Comparison of ENCODE assay signal across 8 cellular contexts in the genomic region with DNA sequence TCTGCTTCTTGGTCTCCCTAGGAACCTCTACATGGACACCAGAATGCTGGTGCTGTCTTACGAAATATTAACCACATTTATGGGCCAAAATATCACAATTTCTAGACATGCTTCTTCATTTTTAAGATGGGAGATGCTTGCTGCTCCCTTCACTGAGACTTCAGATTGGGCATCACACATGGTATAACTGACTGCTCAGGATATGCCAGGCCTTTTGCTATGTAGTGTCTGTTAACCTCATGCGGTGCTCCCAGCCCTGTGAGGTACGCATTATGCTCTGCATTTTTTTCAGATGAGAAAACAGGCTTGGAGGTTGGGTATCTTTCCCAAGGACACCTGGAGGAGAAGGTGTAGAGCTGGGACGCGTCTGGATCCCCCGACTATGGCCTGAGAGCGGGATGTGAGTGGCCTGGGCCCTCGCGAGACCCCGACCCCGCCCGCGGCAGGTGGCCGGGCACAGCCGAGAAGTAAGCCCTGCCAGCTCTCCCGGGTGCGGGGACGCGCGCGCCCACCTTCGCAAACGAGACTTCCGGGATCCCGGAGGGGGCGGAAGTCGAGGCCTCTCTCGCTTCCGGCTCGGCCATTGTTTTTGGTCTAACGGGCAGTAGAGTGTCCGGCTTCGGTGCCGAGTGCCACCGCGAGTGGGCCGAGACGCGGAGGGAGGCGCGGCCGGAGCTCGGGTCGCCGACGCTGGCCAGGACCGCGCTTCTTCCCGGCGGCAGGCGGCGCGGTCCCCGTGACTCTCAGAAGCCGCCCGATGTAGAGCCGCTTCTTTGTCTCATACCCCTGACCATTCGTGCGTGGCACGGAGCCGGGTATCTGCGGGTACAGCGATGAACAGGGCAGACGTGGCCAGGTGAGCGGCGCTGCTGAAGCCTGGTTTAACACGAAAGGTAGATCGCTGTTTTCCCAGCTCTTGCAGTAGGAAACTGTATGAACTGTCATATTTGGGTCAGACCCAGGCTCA. TPM values are rescaled to one million over a fixed set of nuclear protein-coding genes. Genes with fewer than 3 reads are reported as not detected.
A peak's percentile ranks its signal among the peaks of the same experiment; 100 is the strongest.
DNase-seq lines count a peak whose midpoint lies in the region; ATAC-seq and TF ChIP-seq lines count a peak whose summit lies in the region.

A gene (plus strand): TSS at position 568 of the 967 bp plus-strand sequence. CDS start 1,855 bp downstream, outside the sequence.

- peaks cover 8% of the 10 kb centered on the region; the same call in 2 of the 3 replicates for H3K9me3 Mint-ChIP-seq in GM23338
- H3K9me3 Mint-ChIP-seq in activated T-cell treated with anti-CD3 and anti-CD28 coated beads, Interleukin-2, amount 50 U/mL, for 72 hours = peaks cover 10 to 13% of the 10 kb centered on the region in 2 donors

- peaks cover 28% of the 10 kb centered on the region; the same call in 1 of the 2 replicates for H3K27me3 ChIP-seq in GM23338 (ENCODE audit: insufficient read depth)
- H3K27me3 ChIP-seq in esophagus squamous epithelium = peaks cover 0 to 37% (median 0%) of the 10 kb centered on the region in 4 donors
- peaks cover 12% of the 10 kb centered on the region for H3K27me3 ChIP-seq in mucosa of stomach (ENCODE audit: control insufficient read depth, insufficient read depth, low read length)

- no peak for TF ChIP-seq CTCF in GM23338 (conservative IDR thresholded peaks at IDR 0.05; ENCODE audit: low read depth in 2 of 2)
- peak in 1 of 6 experiments; percentile 4 for TF ChIP-seq CTCF in esophagus squamous epithelium (IDR thresholded peaks at IDR 0.05)

- peak within 1 kb of the TSS; percentile 89 for H3K27ac Mint-ChIP-seq in GM23338
- peak within 1 kb of the TSS; percentile 65 for H3K27ac Mint-ChIP-seq in activated T-cell treated with anti-CD3 and anti-CD28 coated beads, Interleukin-2, amount 50 U/mL, for 72 hours

- H3K27ac ChIP-seq in GM23338 (ENCODE audit: low read depth) = no peak within 1 kb of the TSS
- H3K27ac ChIP-seq in esophagus squamous epithelium = peak within 1 kb of the TSS; percentile 37 to 80 (median 66)

- no peaks in the 10 kb centered on the region for H3F3A ChIP-seq in GM23338 (replicated peaks; ENCODE audit: low read depth)

- WGBS in esophagus squamous epithelium, 2 donors = 41 to 67% methylated on average over 3 to 5 of the region's 68 CpGs

- H3K36me3 ChIP-seq in GM23338 (ENCODE audit: insufficient read depth) (peaks cover 12% of the 10 kb centered on the region), esophagus squamous epithelium (peaks cover 0 to 19% (median 0%) of the 10 kb centered on the region in 3 donors), mucosa of stomach (ENCODE audit: control insufficient read depth, insufficient read depth, low read length) (no peaks in the 10 kb centered on the region)

- H3K4me1 ChIP-seq in GM23338 (ENCODE audit: insufficient read depth) = peaks cover 11% of the 10 kb centered on the region; the same call in 1 of the 2 replicates
- peaks cover 4 to 17% (median 6%) of the 10 kb centered on the region in 3 donors for H3K4me1 ChIP-seq in esophagus squamous epithelium
- peaks cover 6% of the 10 kb centered on the region for H3K4me1 ChIP-seq in mucosa of stomach (ENCODE audit: control insufficient read depth, insufficient read depth, low read length)

- no peaks in the 10 kb centered on the region for H3K9me3 ChIP-seq in esophagus squamous epithelium
- H3K9me3 ChIP-seq in mucosa of stomach (ENCODE audit: control insufficient read depth, low read length) = no peaks in the 10 kb centered on the region

- DNase-seq in EH (ENCODE audit: low read depth) = peak; percentile 62
- peak; percentile 88 for DNase-seq in GM23338 (ENCODE audit: low spot score)
- DNase-seq in NCI-H446 treated with DMSO at 0.1 percent for 48 hours (lab: John Stamatoyannopoulos, UW) = peak; percentile 0
- peak; percentile 62 to 76 for DNase-seq in activated T-cell treated with anti-CD3 and anti-CD28 coated beads, Interleukin-2, amount 50 U/mL, for 72 hours
- DNase-seq in esophagus squamous epithelium (lab: John Stamatoyannopoulos, UW) = no peak
- peak; percentile 74 for DNase-seq in stimulated activated CD8-positive, alpha-beta memory T cell treated with anti-CD3 and anti-CD28 coated beads, Interleukin-4, amount 100 ng/mL, for 48 hours
- DNase-seq in UCSD-AML1 (lab: John Stamatoyannopoulos, UW; ENCODE audit: unreplicated experiment) = no peak

- H4K20me1 ChIP-seq in GM23338 (replicated peaks; ENCODE audit: insufficient read depth) = no peaks in the 10 kb centered on the region

- H3K4me1 Mint-ChIP-seq in GM23338 = peaks cover 15% of the 10 kb centered on the region
- H3K4me1 Mint-ChIP-seq in activated T-cell treated with anti-CD3 and anti-CD28 coated beads, Interleukin-2, amount 50 U/mL, for 72 hours (ENCODE audit: low read depth) = peaks cover 22% of the 10 kb centered on the region

- H3K27me3 Mint-ChIP-seq in GM23338 (ENCODE audit: insufficient read depth, low read depth, poor library complexity) = peaks cover 10% of the 10 kb centered on the region
- no peaks in the 10 kb centered on the region for H3K27me3 Mint-ChIP-seq in activated T-cell treated with anti-CD3 and anti-CD28 coated beads, Interleukin-2, amount 50 U/mL, for 72 hours (ENCODE audit: low read depth)

- peak within 1 kb of the TSS; percentile 98 for H3K4me3 ChIP-seq in GM23338
- H3K4me3 ChIP-seq in esophagus squamous epithelium = peak within 1 kb of the TSS; percentile 45 to 77 (median 66)
- peak within 1 kb of the TSS; percentile 78 for H3K4me3 ChIP-seq in mucosa of stomach (ENCODE audit: low read length)

- H3K9ac ChIP-seq in mucosa of stomach (ENCODE audit: low read length) = peak within 1 kb of the TSS; percentile 61

- H2AFZ ChIP-seq in GM23338 = peak within 1 kb of the TSS; percentile 86

- ATAC-seq in GM23338 = peak; percentile 96
- peak; percentile 81 to 86 for ATAC-seq in activated T-cell treated with anti-CD3 and anti-CD28 coated beads, Interleukin-2, amount 50 U/mL, for 72 hours (replicated peaks in 1 of 2)

- TF ChIP-seq POLR2A in esophagus squamous epithelium (IDR thresholded peaks at IDR 0.05) = no peak

- peaks cover 38% of the 10 kb centered on the region for H3K36me3 Mint-ChIP-seq in GM23338 (ENCODE audit: low read depth)
- H3K36me3 Mint-ChIP-seq in activated T-cell treated with anti-CD3 and anti-CD28 coated beads, Interleukin-2, amount 50 U/mL, for 72 hours (ENCODE audit: insufficient read depth in 2 of 2) = peaks cover 15 to 35% of the 10 kb centered on the region in 2 donors

- peak within 1 kb of the TSS; percentile 99 for H3K4me2 ChIP-seq in GM23338

- intact Hi-C loops in esophagus squamous epithelium (cut with DNase I) = no loop called here

- H3K4me3 Mint-ChIP-seq in GM23338 = peak within 1 kb of the TSS; percentile 97
- H3K4me3 Mint-ChIP-seq in activated T-cell treated with anti-CD3 and anti-CD28 coated beads, Interleukin-2, amount 50 U/mL, for 72 hours = peak within 1 kb of the TSS; percentile 91

- H3K79me2 ChIP-seq in GM23338 (replicated peaks; ENCODE audit: insufficient read depth) = peaks cover 15% of the 10 kb centered on the region

- peaks cover 12% of the 10 kb centered on the region for H3K9me2 ChIP-seq in GM23338 (ENCODE audit: insufficient read depth)

TF ChIP-seq in GM23338, 12 proteins besides CTCF, POLR2A, EP300 and RAD21 (continues in another document):
- TF ChIP-seq, protein P1, sequence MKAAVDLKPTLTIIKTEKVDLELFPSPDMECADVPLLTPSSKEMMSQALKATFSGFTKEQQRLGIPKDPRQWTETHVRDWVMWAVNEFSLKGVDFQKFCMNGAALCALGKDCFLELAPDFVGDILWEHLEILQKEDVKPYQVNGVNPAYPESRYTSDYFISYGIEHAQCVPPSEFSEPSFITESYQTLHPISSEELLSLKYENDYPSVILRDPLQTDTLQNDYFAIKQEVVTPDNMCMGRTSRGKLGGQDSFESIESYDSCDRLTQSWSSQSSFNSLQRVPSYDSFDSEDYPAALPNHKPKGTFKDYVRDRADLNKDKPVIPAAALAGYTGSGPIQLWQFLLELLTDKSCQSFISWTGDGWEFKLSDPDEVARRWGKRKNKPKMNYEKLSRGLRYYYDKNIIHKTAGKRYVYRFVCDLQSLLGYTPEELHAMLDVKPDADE (IDR thresholded peaks at IDR 0.05) = 0 out of 2 replicates have a peak, but pooled peaks have one; percentile 44
- TF ChIP-seq POLR2AphosphoS5 (IDR thresholded peaks at IDR 0.05; ENCODE audit: low read depth) = peak; percentile 84
- TF ChIP-seq EZH2phosphoT487 (IDR thresholded peaks at IDR 0.05; ENCODE audit: unreplicated experiment) = no peak
- no peak for TF ChIP-seq ZNF114 (CRISPR knock-in tag; IDR thresholded peaks at IDR 0.05)
- TF ChIP-seq, protein P2, sequence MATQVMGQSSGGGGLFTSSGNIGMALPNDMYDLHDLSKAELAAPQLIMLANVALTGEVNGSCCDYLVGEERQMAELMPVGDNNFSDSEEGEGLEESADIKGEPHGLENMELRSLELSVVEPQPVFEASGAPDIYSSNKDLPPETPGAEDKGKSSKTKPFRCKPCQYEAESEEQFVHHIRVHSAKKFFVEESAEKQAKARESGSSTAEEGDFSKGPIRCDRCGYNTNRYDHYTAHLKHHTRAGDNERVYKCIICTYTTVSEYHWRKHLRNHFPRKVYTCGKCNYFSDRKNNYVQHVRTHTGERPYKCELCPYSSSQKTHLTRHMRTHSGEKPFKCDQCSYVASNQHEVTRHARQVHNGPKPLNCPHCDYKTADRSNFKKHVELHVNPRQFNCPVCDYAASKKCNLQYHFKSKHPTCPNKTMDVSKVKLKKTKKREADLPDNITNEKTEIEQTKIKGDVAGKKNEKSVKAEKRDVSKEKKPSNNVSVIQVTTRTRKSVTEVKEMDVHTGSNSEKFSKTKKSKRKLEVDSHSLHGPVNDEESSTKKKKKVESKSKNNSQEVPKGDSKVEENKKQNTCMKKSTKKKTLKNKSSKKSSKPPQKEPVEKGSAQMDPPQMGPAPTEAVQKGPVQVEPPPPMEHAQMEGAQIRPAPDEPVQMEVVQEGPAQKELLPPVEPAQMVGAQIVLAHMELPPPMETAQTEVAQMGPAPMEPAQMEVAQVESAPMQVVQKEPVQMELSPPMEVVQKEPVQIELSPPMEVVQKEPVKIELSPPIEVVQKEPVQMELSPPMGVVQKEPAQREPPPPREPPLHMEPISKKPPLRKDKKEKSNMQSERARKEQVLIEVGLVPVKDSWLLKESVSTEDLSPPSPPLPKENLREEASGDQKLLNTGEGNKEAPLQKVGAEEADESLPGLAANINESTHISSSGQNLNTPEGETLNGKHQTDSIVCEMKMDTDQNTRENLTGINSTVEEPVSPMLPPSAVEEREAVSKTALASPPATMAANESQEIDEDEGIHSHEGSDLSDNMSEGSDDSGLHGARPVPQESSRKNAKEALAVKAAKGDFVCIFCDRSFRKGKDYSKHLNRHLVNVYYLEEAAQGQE (IDR thresholded peaks at IDR 0.05; ENCODE audit: unreplicated experiment) = peak; percentile 9

RNA-seq across cellular contexts. Expression of the gene that starts here (rescaled TPM):
- total RNA-seq in GM23338 (2014; rRNA removed; shearing (Covaris generic)) = 14.0 and 17.8 TPM in 2 replicates
- polyA plus RNA-seq in GM23338 (2016; fragmentation: Nextera tagmentation; extraction: Ambion mirVana) = 4.4 and 4.7 TPM in 2 replicates
- total RNA-seq in activated T-cell treated with anti-CD3 and anti-CD28 coated beads, Interleukin-2, amount 50 U/mL, for 72 hours = 1 to 10 TPM; 2.8 to 4.9 TPM
- 1 to 10 TPM in 1 of 4 donors, under 1 TPM in 3; 0.61 to 2.9 (median 0.90) TPM for total RNA-seq in esophagus squamous epithelium

Comparison
In these comparisons a context has a peak if more than half of its experiments do, and no peak if none do; other contexts are left out.
1. DNase-seq: peak in EH (single experiment), GM23338 (single experiment), NCI-H446 treated with DMSO at 0.1 percent for 48 hours (single experiment), activated T-cell treated with anti-CD3 and anti-CD28 coated beads, Interleukin-2, amount 50 U/mL, for 72 hours (2 of 2) and stimulated activated CD8-positive, alpha-beta memory T cell treated with anti-CD3 and anti-CD28 coated beads, Interleukin-4, amount 100 ng/mL, for 48 hours (single experiment); none in esophagus squamous epithelium (single experiment) and UCSD-AML1 (single experiment).
2. Peak in every context shown above with its lines, with median percentiles within 50 percentile points of each other: H3K4me3 ChIP-seq.